1 cellular context compared by ENCODE assay signal in the genomic region with DNA sequence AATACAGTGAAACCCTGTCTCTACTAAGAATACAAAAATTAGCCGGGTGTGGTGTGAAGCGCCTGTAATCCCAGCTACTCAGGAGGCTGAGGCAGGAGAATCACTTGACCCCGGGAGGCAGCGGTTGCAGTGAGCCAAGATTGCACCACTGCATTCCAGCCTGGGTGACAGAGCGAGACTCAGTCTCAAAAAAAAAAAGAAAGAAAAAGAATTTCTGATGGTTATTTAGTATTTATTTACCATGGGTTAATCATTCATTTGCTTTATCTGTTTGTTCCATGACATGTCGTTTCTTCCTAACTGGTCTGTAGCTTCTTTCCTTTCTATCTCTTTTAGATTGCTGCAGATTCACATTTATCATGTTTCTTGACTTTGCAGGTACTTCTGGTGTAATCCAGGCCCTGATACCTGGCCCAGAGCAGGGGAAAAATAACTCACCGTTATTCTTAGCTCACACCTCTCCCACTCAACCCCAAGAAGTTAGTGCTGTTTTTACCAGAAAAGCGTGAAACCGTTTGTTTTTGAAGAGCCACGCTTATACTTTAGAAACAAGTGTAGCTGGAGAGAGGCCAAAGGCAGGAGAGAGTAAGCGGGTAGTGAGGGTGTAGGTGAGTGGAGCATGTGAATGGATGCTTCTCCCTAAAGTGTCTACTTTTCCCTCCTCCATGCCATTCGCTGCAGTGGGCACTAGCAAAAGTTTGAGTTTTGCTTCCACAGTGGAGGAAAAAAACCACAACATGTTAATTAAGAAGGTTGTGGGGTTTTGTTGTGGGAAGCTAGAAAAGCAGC.
TF ChIP-seq lines count a peak whose summit lies in the region.

No MANE protein-coding gene starts in this region.

TF ChIP-seq in HepG2, 621 proteins besides CTCF, POLR2A, EP300 and RAD21 (continued from another document and continues in another):
- TF ChIP-seq, protein P1, sequence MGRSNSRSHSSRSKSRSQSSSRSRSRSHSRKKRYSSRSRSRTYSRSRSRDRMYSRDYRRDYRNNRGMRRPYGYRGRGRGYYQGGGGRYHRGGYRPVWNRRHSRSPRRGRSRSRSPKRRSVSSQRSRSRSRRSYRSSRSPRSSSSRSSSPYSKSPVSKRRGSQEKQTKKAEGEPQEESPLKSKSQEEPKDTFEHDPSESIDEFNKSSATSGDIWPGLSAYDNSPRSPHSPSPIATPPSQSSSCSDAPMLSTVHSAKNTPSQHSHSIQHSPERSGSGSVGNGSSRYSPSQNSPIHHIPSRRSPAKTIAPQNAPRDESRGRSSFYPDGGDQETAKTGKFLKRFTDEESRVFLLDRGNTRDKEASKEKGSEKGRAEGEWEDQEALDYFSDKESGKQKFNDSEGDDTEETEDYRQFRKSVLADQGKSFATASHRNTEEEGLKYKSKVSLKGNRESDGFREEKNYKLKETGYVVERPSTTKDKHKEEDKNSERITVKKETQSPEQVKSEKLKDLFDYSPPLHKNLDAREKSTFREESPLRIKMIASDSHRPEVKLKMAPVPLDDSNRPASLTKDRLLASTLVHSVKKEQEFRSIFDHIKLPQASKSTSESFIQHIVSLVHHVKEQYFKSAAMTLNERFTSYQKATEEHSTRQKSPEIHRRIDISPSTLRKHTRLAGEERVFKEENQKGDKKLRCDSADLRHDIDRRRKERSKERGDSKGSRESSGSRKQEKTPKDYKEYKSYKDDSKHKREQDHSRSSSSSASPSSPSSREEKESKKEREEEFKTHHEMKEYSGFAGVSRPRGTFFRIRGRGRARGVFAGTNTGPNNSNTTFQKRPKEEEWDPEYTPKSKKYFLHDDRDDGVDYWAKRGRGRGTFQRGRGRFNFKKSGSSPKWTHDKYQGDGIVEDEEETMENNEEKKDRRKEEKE (IDR thresholded peaks at IDR 0.05), result no peak
- TF ChIP-seq, protein P2, sequence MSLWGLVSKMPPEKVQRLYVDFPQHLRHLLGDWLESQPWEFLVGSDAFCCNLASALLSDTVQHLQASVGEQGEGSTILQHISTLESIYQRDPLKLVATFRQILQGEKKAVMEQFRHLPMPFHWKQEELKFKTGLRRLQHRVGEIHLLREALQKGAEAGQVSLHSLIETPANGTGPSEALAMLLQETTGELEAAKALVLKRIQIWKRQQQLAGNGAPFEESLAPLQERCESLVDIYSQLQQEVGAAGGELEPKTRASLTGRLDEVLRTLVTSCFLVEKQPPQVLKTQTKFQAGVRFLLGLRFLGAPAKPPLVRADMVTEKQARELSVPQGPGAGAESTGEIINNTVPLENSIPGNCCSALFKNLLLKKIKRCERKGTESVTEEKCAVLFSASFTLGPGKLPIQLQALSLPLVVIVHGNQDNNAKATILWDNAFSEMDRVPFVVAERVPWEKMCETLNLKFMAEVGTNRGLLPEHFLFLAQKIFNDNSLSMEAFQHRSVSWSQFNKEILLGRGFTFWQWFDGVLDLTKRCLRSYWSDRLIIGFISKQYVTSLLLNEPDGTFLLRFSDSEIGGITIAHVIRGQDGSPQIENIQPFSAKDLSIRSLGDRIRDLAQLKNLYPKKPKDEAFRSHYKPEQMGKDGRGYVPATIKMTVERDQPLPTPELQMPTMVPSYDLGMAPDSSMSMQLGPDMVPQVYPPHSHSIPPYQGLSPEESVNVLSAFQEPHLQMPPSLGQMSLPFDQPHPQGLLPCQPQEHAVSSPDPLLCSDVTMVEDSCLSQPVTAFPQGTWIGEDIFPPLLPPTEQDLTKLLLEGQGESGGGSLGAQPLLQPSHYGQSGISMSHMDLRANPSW (CRISPR knock-in tag; IDR thresholded peaks at IDR 0.05; ENCODE audit: borderline replicate concordance), result no peak
- TF ChIP-seq ZNF136 (CRISPR knock-in tag; IDR thresholded peaks at IDR 0.05; ENCODE audit: low read depth) (no peak), ZSCAN21 (CRISPR knock-in tag; IDR thresholded peaks at IDR 0.05; ENCODE audit: borderline replicate concordance) (no peak), TMF1 (CRISPR knock-in tag; IDR thresholded peaks at IDR 0.05; ENCODE audit: low read depth) (no peak), ZSCAN20 (CRISPR knock-in tag; IDR thresholded peaks at IDR 0.05; ENCODE audit: borderline replicate concordance) (no peak), ZNF33A (CRISPR knock-in tag; IDR thresholded peaks at IDR 0.05; ENCODE audit: borderline replicate concordance) (no peak), ZNF749 (CRISPR knock-in tag; IDR thresholded peaks at IDR 0.05; ENCODE audit: borderline replicate concordance) (no peak), PHF5A (CRISPR knock-in tag; IDR thresholded peaks at IDR 0.05; ENCODE audit: low read depth, unreplicated experiment) (no peak), NR3C1 (CRISPR knock-in tag; IDR thresholded peaks at IDR 0.05) (no peak), ZNF615 (CRISPR knock-in tag; IDR thresholded peaks at IDR 0.05; ENCODE audit: borderline replicate concordance) (no peak), ZNF572 (CRISPR knock-in tag; IDR thresholded peaks at IDR 0.05) (no peak), MAZ (IDR thresholded peaks at IDR 0.05; ENCODE audit: borderline replicate concordance, low read depth, low read length) (no peak), MAZ (CRISPR knock-in tag; IDR thresholded peaks at IDR 0.05; ENCODE audit: low read depth) (no peak), PAX8 (CRISPR knock-in tag; IDR thresholded peaks at IDR 0.05; ENCODE audit: borderline replicate concordance) (no peak), ZFX (CRISPR knock-in tag; IDR thresholded peaks at IDR 0.05; ENCODE audit: low read depth) (no peak), ZNF451 (CRISPR knock-in tag; IDR thresholded peaks at IDR 0.05) (no peak), POLR2G (IDR thresholded peaks at IDR 0.05; ENCODE audit: low read depth, low read length) (no peak), REPIN1 (CRISPR knock-in tag; IDR thresholded peaks at IDR 0.05; ENCODE audit: borderline replicate concordance, low read depth) (no peak), SP5 (CRISPR knock-in tag; IDR thresholded peaks at IDR 0.05; ENCODE audit: borderline replicate concordance, low read depth) (no peak)
- TF ChIP-seq, protein P3, sequence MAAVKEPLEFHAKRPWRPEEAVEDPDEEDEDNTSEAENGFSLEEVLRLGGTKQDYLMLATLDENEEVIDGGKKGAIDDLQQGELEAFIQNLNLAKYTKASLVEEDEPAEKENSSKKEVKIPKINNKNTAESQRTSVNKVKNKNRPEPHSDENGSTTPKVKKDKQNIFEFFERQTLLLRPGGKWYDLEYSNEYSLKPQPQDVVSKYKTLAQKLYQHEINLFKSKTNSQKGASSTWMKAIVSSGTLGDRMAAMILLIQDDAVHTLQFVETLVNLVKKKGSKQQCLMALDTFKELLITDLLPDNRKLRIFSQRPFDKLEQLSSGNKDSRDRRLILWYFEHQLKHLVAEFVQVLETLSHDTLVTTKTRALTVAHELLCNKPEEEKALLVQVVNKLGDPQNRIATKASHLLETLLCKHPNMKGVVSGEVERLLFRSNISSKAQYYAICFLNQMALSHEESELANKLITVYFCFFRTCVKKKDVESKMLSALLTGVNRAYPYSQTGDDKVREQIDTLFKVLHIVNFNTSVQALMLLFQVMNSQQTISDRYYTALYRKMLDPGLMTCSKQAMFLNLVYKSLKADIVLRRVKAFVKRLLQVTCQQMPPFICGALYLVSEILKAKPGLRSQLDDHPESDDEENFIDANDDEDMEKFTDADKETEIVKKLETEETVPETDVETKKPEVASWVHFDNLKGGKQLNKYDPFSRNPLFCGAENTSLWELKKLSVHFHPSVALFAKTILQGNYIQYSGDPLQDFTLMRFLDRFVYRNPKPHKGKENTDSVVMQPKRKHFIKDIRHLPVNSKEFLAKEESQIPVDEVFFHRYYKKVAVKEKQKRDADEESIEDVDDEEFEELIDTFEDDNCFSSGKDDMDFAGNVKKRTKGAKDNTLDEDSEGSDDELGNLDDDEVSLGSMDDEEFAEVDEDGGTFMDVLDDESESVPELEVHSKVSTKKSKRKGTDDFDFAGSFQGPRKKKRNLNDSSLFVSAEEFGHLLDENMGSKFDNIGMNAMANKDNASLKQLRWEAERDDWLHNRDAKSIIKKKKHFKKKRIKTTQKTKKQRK (IDR thresholded peaks at IDR 0.05; ENCODE audit: low read length), result no peak
- TF ChIP-seq, protein P4, sequence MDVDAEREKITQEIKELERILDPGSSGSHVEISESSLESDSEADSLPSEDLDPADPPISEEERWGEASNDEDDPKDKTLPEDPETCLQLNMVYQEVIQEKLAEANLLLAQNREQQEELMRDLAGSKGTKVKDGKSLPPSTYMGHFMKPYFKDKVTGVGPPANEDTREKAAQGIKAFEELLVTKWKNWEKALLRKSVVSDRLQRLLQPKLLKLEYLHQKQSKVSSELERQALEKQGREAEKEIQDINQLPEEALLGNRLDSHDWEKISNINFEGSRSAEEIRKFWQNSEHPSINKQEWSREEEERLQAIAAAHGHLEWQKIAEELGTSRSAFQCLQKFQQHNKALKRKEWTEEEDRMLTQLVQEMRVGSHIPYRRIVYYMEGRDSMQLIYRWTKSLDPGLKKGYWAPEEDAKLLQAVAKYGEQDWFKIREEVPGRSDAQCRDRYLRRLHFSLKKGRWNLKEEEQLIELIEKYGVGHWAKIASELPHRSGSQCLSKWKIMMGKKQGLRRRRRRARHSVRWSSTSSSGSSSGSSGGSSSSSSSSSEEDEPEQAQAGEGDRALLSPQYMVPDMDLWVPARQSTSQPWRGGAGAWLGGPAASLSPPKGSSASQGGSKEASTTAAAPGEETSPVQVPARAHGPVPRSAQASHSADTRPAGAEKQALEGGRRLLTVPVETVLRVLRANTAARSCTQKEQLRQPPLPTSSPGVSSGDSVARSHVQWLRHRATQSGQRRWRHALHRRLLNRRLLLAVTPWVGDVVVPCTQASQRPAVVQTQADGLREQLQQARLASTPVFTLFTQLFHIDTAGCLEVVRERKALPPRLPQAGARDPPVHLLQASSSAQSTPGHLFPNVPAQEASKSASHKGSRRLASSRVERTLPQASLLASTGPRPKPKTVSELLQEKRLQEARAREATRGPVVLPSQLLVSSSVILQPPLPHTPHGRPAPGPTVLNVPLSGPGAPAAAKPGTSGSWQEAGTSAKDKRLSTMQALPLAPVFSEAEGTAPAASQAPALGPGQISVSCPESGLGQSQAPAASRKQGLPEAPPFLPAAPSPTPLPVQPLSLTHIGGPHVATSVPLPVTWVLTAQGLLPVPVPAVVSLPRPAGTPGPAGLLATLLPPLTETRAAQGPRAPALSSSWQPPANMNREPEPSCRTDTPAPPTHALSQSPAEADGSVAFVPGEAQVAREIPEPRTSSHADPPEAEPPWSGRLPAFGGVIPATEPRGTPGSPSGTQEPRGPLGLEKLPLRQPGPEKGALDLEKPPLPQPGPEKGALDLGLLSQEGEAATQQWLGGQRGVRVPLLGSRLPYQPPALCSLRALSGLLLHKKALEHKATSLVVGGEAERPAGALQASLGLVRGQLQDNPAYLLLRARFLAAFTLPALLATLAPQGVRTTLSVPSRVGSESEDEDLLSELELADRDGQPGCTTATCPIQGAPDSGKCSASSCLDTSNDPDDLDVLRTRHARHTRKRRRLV (CRISPR knock-in tag; IDR thresholded peaks at IDR 0.05), result no peak
- TF ChIP-seq, protein P5, sequence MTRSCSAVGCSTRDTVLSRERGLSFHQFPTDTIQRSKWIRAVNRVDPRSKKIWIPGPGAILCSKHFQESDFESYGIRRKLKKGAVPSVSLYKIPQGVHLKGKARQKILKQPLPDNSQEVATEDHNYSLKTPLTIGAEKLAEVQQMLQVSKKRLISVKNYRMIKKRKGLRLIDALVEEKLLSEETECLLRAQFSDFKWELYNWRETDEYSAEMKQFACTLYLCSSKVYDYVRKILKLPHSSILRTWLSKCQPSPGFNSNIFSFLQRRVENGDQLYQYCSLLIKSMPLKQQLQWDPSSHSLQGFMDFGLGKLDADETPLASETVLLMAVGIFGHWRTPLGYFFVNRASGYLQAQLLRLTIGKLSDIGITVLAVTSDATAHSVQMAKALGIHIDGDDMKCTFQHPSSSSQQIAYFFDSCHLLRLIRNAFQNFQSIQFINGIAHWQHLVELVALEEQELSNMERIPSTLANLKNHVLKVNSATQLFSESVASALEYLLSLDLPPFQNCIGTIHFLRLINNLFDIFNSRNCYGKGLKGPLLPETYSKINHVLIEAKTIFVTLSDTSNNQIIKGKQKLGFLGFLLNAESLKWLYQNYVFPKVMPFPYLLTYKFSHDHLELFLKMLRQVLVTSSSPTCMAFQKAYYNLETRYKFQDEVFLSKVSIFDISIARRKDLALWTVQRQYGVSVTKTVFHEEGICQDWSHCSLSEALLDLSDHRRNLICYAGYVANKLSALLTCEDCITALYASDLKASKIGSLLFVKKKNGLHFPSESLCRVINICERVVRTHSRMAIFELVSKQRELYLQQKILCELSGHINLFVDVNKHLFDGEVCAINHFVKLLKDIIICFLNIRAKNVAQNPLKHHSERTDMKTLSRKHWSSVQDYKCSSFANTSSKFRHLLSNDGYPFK (CRISPR knock-in tag; IDR thresholded peaks at IDR 0.05; ENCODE audit: borderline replicate concordance), result no peak
- TF ChIP-seq, protein P6, sequence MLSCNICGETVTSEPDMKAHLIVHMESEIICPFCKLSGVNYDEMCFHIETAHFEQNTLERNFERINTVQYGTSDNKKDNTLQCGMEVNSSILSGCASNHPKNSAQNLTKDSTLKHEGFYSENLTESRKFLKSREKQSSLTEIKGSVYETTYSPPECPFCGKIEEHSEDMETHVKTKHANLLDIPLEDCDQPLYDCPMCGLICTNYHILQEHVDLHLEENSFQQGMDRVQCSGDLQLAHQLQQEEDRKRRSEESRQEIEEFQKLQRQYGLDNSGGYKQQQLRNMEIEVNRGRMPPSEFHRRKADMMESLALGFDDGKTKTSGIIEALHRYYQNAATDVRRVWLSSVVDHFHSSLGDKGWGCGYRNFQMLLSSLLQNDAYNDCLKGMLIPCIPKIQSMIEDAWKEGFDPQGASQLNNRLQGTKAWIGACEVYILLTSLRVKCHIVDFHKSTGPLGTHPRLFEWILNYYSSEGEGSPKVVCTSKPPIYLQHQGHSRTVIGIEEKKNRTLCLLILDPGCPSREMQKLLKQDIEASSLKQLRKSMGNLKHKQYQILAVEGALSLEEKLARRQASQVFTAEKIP (CRISPR knock-in tag; IDR thresholded peaks at IDR 0.05; ENCODE audit: borderline replicate concordance), result no peak
- TF ChIP-seq, protein P7, sequence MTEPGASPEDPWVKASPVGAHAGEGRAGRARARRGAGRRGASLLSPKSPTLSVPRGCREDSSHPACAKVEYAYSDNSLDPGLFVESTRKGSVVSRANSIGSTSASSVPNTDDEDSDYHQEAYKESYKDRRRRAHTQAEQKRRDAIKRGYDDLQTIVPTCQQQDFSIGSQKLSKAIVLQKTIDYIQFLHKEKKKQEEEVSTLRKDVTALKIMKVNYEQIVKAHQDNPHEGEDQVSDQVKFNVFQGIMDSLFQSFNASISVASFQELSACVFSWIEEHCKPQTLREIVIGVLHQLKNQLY (CRISPR knock-in tag; IDR thresholded peaks at IDR 0.05), result no peak
